8 cellular contexts compared by ENCODE assay signal in the genomic region with DNA sequence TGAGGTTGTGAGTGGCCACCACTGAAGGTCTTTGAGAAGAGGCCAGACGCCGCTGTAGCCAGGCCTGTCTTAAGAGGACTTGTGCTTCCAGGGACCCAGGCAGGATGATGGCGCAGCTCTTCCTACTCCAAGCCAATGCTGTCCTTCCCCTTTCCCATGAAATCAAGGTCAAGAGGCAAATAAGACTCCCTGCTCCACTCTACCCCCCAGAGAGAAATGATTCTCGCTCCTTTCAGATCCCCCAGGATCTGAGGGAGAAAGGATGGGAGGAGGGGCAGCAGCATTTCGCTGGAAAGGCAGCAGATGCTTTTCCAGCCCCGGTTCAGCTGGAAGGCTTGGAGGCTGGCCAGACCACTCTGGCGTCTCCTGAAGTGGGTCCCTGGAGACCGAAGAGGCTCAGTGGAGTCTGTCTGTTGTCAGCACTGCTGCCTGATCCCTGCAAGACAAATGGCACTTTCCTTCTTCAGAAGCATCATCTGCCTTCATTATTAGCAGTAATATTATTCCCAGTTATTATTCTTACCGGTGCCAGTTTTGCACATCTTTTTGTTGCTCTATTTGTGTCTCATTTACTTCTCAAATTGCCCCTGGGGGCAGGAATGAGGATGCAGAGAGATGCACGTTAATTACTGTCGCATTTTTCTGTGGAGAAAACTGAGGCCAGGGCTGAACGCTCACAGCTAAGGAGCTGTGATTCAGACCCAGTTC. TPM values are rescaled to one million over a fixed set of nuclear protein-coding genes. Genes with fewer than 3 reads are reported as not detected.
DNase-seq lines count a peak whose midpoint lies in the region; ATAC-seq and TF ChIP-seq lines count a peak whose summit lies in the region.

No MANE protein-coding gene starts in this region.

- H3K9ac ChIP-seq in endodermal cell (ENCODE audit: extremely low read depth, low read length, poor library complexity, severe bottlenecking) = no peak overlapping the region

- H3K4me1 ChIP-seq in endodermal cell (ENCODE audit: control insufficient read depth, insufficient read depth, low read length) (no peaks in the 10 kb centered on the region), gastroesophageal sphincter (peaks cover 0 to 24% (median 4%) of the 10 kb centered on the region in 3 donors)

- H3K4me3 ChIP-seq in endodermal cell (ENCODE audit: low read length) = no peak overlapping the region
- H3K4me3 ChIP-seq in gastroesophageal sphincter = no peak overlapping the region

- POLR2A ChIA-PET in CD4-positive, alpha-beta T cell (lab: Charles Lee) = no interaction called here

- no peak overlapping the region for H3K4me3 Mint-ChIP-seq in endodermal cell
- no peak overlapping the region for H3K4me3 Mint-ChIP-seq in progenitor cell of endocrine pancreas (ENCODE audit: low read depth)
- H3K4me3 Mint-ChIP-seq in CD4-positive, alpha-beta T cell = no peak overlapping the region

- 78 to 79% methylated on average over 9 to 12 of the region's 12 CpGs for WGBS in endodermal cell (ENCODE audit: insufficient coverage in 1 of 2, insufficient read length in 1 of 2), 2 experiments
- WGBS in gastroesophageal sphincter (ENCODE audit: low coverage in 1 of 2), 2 donors = 25 to 28% methylated on average over 5 to 12 of the region's 12 CpGs

- H3K27ac ChIP-seq in endodermal cell (ENCODE audit: low read depth, low read length) (peak overlapping the region; percentile 75), gastroesophageal sphincter (peak overlapping the region in 1 of 4 donors; percentile 3)
- H3K27ac ChIP-seq in CD4-positive, alpha-beta T cell (ENCODE audit: low read depth, low read length) = no peak overlapping the region

- no peak for TF ChIP-seq EP300 in gastroesophageal sphincter (IDR thresholded peaks at IDR 0.05)

- peaks cover 3% of the 10 kb centered on the region for H3K4me1 Mint-ChIP-seq in endodermal cell
- peaks cover 3% of the 10 kb centered on the region for H3K4me1 Mint-ChIP-seq in progenitor cell of endocrine pancreas (ENCODE audit: low read depth)
- no peaks in the 10 kb centered on the region for H3K4me1 Mint-ChIP-seq in CD4-positive, alpha-beta T cell (ENCODE audit: low read depth)

- DNase-seq in DMS79 (lab: John Stamatoyannopoulos, UW) (peak; percentile 99), NCI-H345 (lab: John Stamatoyannopoulos, UW) (peak; percentile 94), endodermal cell (no peak), progenitor cell of endocrine pancreas (ENCODE audit: low spot score, unreplicated experiment) (no peak), omental fat pad (ENCODE audit: low spot score) (no peak), SKM-1 (lab: John Stamatoyannopoulos, UW; ENCODE audit: unreplicated experiment) (no peak)
- DNase-seq in CD4-positive, alpha-beta T cell = no peak

- TF ChIP-seq POLR2A in gastroesophageal sphincter (IDR thresholded peaks at IDR 0.05) = no peak

- intact Hi-C loops in CD4-positive, alpha-beta T cell (cut with DNase I, micrococcal nuclease) = no loop called here

- ATAC-seq in CD4-positive, alpha-beta T cell (ENCODE audit: poor library complexity) = no peak
- ATAC-seq in omental fat pad (ENCODE audit: low FRiP score) = no peak
- no peak for ATAC-seq in gastroesophageal sphincter

- H3K36me3 ChIP-seq in endodermal cell (ENCODE audit: control insufficient read depth, insufficient read depth, low read length) = peaks cover 10% of the 10 kb centered on the region
- peaks cover 0 to 36% of the 10 kb centered on the region in 2 donors for H3K36me3 ChIP-seq in gastroesophageal sphincter

- H3K27me3 Mint-ChIP-seq in endodermal cell (ENCODE audit: insufficient read depth) = no peaks in the 10 kb centered on the region
- H3K27me3 Mint-ChIP-seq in progenitor cell of endocrine pancreas = no peaks in the 10 kb centered on the region
- peaks cover 6% of the 10 kb centered on the region for H3K27me3 Mint-ChIP-seq in CD4-positive, alpha-beta T cell

- CTCF ChIA-PET in CD4-positive, alpha-beta T cell (lab: Charles Lee) = interaction anchor here (0.7 kb wide), 1 partner anchor 27 kb away, joined by 3 read pairs; no protein-coding TSS in a partner anchor

- H3K9me3 ChIP-seq in endodermal cell (ENCODE audit: control insufficient read depth, low read length) = no peaks in the 10 kb centered on the region
- no peaks in the 10 kb centered on the region for H3K9me3 ChIP-seq in CD4-positive, alpha-beta T cell (ENCODE audit: control insufficient read depth, low read length)
- no peaks in the 10 kb centered on the region for H3K9me3 ChIP-seq in gastroesophageal sphincter

- H3K9me3 Mint-ChIP-seq in endodermal cell (no peaks in the 10 kb centered on the region), progenitor cell of endocrine pancreas (ENCODE audit: low read depth) (no peaks in the 10 kb centered on the region)
- no peaks in the 10 kb centered on the region for H3K9me3 Mint-ChIP-seq in CD4-positive, alpha-beta T cell

- H3K36me3 Mint-ChIP-seq in endodermal cell (ENCODE audit: low read depth) (peaks cover 3% of the 10 kb centered on the region), progenitor cell of endocrine pancreas (ENCODE audit: insufficient read depth) (peaks cover 7% of the 10 kb centered on the region)
- H3K36me3 Mint-ChIP-seq in CD4-positive, alpha-beta T cell (ENCODE audit: low read depth) = no peaks in the 10 kb centered on the region

- no peak for TF ChIP-seq CTCF in endodermal cell (conservative IDR thresholded peaks at IDR 0.05)
- TF ChIP-seq CTCF in progenitor cell of endocrine pancreas (IDR thresholded peaks at IDR 0.05; ENCODE audit: unreplicated experiment) = no peak
- TF ChIP-seq CTCF in CD4-positive, alpha-beta T cell (IDR thresholded peaks at IDR 0.05) = no peak
- no peak for TF ChIP-seq CTCF in omental fat pad (IDR thresholded peaks at IDR 0.05)
- no peak for TF ChIP-seq CTCF in gastroesophageal sphincter (IDR thresholded peaks at IDR 0.05)

- no peak overlapping the region for H3K27ac Mint-ChIP-seq in endodermal cell
- peak overlapping the region; percentile 67 for H3K27ac Mint-ChIP-seq in progenitor cell of endocrine pancreas
- H3K27ac Mint-ChIP-seq in CD4-positive, alpha-beta T cell = no peak overlapping the region

- H3K27me3 ChIP-seq in endodermal cell (ENCODE audit: control insufficient read depth, insufficient read depth, low read length, poor library complexity, severe bottlenecking) = no peaks in the 10 kb centered on the region
- H3K27me3 ChIP-seq in CD4-positive, alpha-beta T cell (ENCODE audit: control insufficient read depth, insufficient read depth, low read length) = no peaks in the 10 kb centered on the region
- no peaks in the 10 kb centered on the region for H3K27me3 ChIP-seq in gastroesophageal sphincter

RNA-seq across cellular contexts. Expression of gene C14orf132, which starts 51.4 kb away (rescaled TPM):
- total RNA-seq in endodermal cell = 10 to 100 TPM; 12.3 to 21.9 TPM
- polyA plus RNA-seq in endodermal cell (2013, experiment 1 of 2) = 55.9 TPM
- polyA plus RNA-seq in endodermal cell (2013, experiment 2 of 2) = 52.1 TPM
- total RNA-seq in progenitor cell of endocrine pancreas = 49.6 and 58.3 TPM in 2 replicates
- 1 to 10 TPM; 2.0 to 2.4 TPM for total RNA-seq in CD4-positive, alpha-beta T cell
- total RNA-seq in omental fat pad = 1 to 10 TPM; 2.8 to 7.5 (median 5.8) TPM
- 100 to 1,000 TPM in 1 of 4 donors, 10 to 100 TPM in 3; 52.0 to 135 (median 74.6) TPM for total RNA-seq in gastroesophageal sphincter

Comparison
In these comparisons a context has a peak if more than half of its experiments do, and no peak if none do; other contexts are left out.
1. DNase-seq: peak in DMS79 (single experiment) and NCI-H345 (single experiment); none in endodermal cell (single experiment), progenitor cell of endocrine pancreas (single experiment), CD4-positive, alpha-beta T cell (0 of 10), omental fat pad (single experiment) and SKM-1 (single experiment).